Comparison of ENCODE assay signal across 9 cellular contexts in the genomic region with DNA sequence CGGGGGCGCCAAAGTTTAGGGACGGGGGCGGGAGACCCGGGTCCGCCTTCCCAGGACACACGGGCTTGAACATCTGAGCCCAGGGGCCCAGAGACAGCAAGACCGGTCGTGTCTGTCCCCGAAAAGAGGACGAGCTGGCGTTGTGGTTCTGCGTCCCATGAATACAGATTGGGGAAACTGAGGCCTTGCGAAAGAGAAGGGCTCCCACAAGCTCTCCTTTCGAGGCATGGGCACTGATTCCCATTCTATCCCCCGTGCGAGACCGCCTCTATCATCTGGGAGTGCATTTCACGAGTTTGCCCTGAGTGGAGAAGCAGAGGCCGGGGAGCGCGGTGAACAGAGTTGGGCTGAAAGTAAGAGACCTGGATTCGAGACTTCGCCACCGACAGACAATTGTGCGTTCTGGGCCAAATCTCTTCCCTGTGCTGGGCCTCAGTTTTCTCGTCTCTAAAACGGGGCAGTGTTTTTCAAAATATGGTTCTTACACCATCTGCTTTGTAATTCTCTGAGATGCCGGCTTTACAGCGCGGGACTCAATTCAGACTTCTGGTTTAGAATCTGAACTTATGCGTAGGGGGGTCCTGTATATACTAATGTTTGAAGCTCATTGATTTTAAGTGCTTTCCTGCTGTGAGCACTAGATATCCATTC. TPM values are rescaled to one million over a fixed set of nuclear protein-coding genes. Genes with fewer than 3 reads are reported as not detected.
DNase-seq lines count a peak whose midpoint lies in the region; ATAC-seq, FAIRE-seq and TF ChIP-seq lines count a peak whose summit lies in the region.
"Had no signal": no experiment of that assay in that cellular context is flagged by ENCODE, and none has a peak within 500 bp of the region (broad histone marks: within the 10 kb centered on the region; RNA-seq: fewer than 3 reads in every experiment).

No MANE protein-coding gene starts in this region.

- H3K79me2 ChIP-seq in GM12878 (ENCODE audit: control insufficient read depth, insufficient read depth, low read length) = peaks cover 10% of the 10 kb centered on the region

- TSS peak; percentile 77 for BruUV-seq in GM12878 (replicated peaks; lab: Mats Ljungman, UMichigan)

- peak overlapping the region; percentile 79 for H3K9ac ChIP-seq in GM12878 (ENCODE audit: control insufficient read depth, insufficient read depth, low read length)

- H3K4me3 ChIP-seq in A549 = peak overlapping the region; percentile 90
- H3K4me3 ChIP-seq in GM12878 = peak overlapping the region; percentile 89
- peak overlapping the region; percentile 65 for H3K4me3 ChIP-seq in kidney epithelial cell (ENCODE audit: low read depth, low read length)

- H3K4me3 Mint-ChIP-seq in stimulated activated effector memory CD8-positive, alpha-beta T cell treated with anti-CD3 and anti-CD28 coated beads, Interleukin-12 subunit alpha, Interleukin-12 subunit beta, amount 100 ng/mL, for 72 hours = peak overlapping the region; percentile 86

- H4K20me1 ChIP-seq in GM12878 (ENCODE audit: control insufficient read depth, insufficient read depth) = no peaks in the 10 kb centered on the region

- POLR2A ChIA-PET in A549 (lab: Yijun Ruan, JAX) (interaction anchor here (0.9 to 1.2 kb wide), 2 partner anchors 25 to 101 kb away, joined by 3 read pairs; no protein-coding TSS in a partner anchor), GM12878 (lab: Charles Lee) (interaction anchor here (0.6 to 1.6 kb wide), 4 partner anchors 52 to 191 kb away, joined by 3 to 5 read pairs (median 4); a partner anchor contains a TSS)

- H3K9me3 Mint-ChIP-seq in stimulated activated effector memory CD8-positive, alpha-beta T cell treated with anti-CD3 and anti-CD28 coated beads, Interleukin-12 subunit alpha, Interleukin-12 subunit beta, amount 100 ng/mL, for 72 hours = no peaks in the 10 kb centered on the region

- peaks cover 8% of the 10 kb centered on the region; the same call in 1 of the 3 replicates for H3K4me1 ChIP-seq in A549
- 0 out of 2 replicates have a peak, but pooled peaks cover 3% of the 10 kb centered on the region for H3K4me1 ChIP-seq in GM12878 (ENCODE audit: control insufficient read depth, insufficient read depth, low read length)

- H3K27ac Mint-ChIP-seq in stimulated activated effector memory CD8-positive, alpha-beta T cell treated with anti-CD3 and anti-CD28 coated beads, Interleukin-12 subunit alpha, Interleukin-12 subunit beta, amount 100 ng/mL, for 72 hours = peak overlapping the region; percentile 95

- no peaks in the 10 kb centered on the region; a peak in 1 of 4 replicates for H3K27me3 ChIP-seq in GM12878 (replicated peaks in 1 of 2; ENCODE audit: control insufficient read depth in 2 of 2, insufficient read depth in 2 of 2, low read length in 1 of 2)
- no peaks in the 10 kb centered on the region for H3K27me3 ChIP-seq in kidney epithelial cell (ENCODE audit: control insufficient read depth, insufficient read depth, low read length)

- in situ Hi-C loops in GM12878 (cut with MboI) = no loop called here

- SMC1A ChIA-PET in GM12878 (lab: Charles Lee; ENCODE audit: uncharacterized antibody, unreplicated experiment) = interaction anchor here (0.9 to 1.5 kb wide), 5 partner anchors 18 to 132 kb away, joined by 3 to 4 read pairs (median 3); a partner anchor contains a TSS

- TF ChIP-seq RAD21 in A549 (conservative IDR thresholded peaks at IDR 0.05 in 1 of 2, IDR thresholded peaks at IDR 0.05 in 1 of 2) (no peak), GM12878 (IDR thresholded peaks at IDR 0.05; ENCODE audit: insufficient read depth, low read depth, low read length) (no peak)

- H3K4me2 ChIP-seq in A549 = peak overlapping the region; percentile 78
- peak overlapping the region; percentile 96 for H3K4me2 ChIP-seq in GM12878 (ENCODE audit: control insufficient read depth, insufficient read depth)

- H2AFZ ChIP-seq in GM12878 (ENCODE audit: control insufficient read depth, low read depth, low read length) = peak overlapping the region; percentile 90

- RAD21 ChIA-PET in GM12878 (lab: Charles Lee; ENCODE audit: unreplicated experiment) = interaction anchor here (0.6 to 1.0 kb wide), 2 partner anchors 58 to 112 kb away, joined by 3 to 4 read pairs; no protein-coding TSS in a partner anchor

- 25% methylated on average over 28 of the region's 32 CpGs for WGBS in A549 (ENCODE audit: missing lambda C conversion rate)
- 13% methylated on average over 30 of the region's 32 CpGs for WGBS in GM12878 (ENCODE audit: insufficient coverage, insufficient replicate concordance, low lambda C conversion rate, missing lambda C conversion rate)

- TF ChIP-seq POLR2A in A549 (IDR thresholded peaks at IDR 0.05; ENCODE audit: low read length) (no peak), GM12878 (IDR thresholded peaks at IDR 0.05; ENCODE audit: low read depth, low read length) (no peak)

- CTCF ChIA-PET in A549 (lab: Yijun Ruan, JAX) (interaction anchor here (1.0 to 1.9 kb wide), 5 partner anchors 17 to 112 kb away, joined by 3 to 7 read pairs (median 4); a partner anchor contains a TSS), GM12878 (lab: Yijun Ruan, JAX) (interaction anchor here (0.9 to 3.7 kb wide), 9 partner anchors 10 to 241 kb away, joined by 3 to 15 read pairs (median 4); no protein-coding TSS in a partner anchor)

- DNase-seq in A549 (ENCODE audit: low read depth in 1 of 2, low spot score in 1 of 2) (no peak), M059J (ENCODE audit: low read depth) (peak; percentile 12), GM12878 (ENCODE audit: low read depth, low spot score) (no peak), kidney epithelial cell (ENCODE audit: low read depth) (no peak), activated gamma-delta T cell treated with Interleukin-2 at 50 U/mL for 16 hours (no peak), HuH-7 (ENCODE audit: low spot score) (no peak)
- no peak for DNase-seq in stimulated activated effector memory CD8-positive, alpha-beta T cell treated with anti-CD3 and anti-CD28 coated beads, Interleukin-12 subunit alpha, Interleukin-12 subunit beta, amount 100 ng/mL, for 72 hours (ENCODE audit: low spot score in 2 of 2)

- peak overlapping the region; percentile 86 to 96 for H3K27ac ChIP-seq in A549
- H3K27ac ChIP-seq in GM12878 (ENCODE audit: control insufficient read depth, insufficient read depth) = peak overlapping the region; percentile 13; the same call in 1 of the 2 replicates

- TF ChIP-seq EP300 in A549 (IDR thresholded peaks at IDR 0.05) (no peak), GM12878 (IDR thresholded peaks at IDR 0.05; ENCODE audit: borderline replicate concordance in 1 of 2, control insufficient read depth in 1 of 2, low read depth in 2 of 2, low read length in 2 of 2) (no peak)

- peaks cover 27% of the 10 kb centered on the region for H3K4me1 Mint-ChIP-seq in stimulated activated effector memory CD8-positive, alpha-beta T cell treated with anti-CD3 and anti-CD28 coated beads, Interleukin-12 subunit alpha, Interleukin-12 subunit beta, amount 100 ng/mL, for 72 hours

- no peaks in the 10 kb centered on the region; a peak in 1 of 4 replicates for H3K36me3 ChIP-seq in GM12878 (ENCODE audit: control insufficient read depth in 2 of 2, insufficient read depth in 2 of 2, low read length in 1 of 2)
- no peaks in the 10 kb centered on the region for H3K36me3 ChIP-seq in kidney epithelial cell (ENCODE audit: control insufficient read depth, insufficient read depth, low read length)

- peaks cover 44% of the 10 kb centered on the region for H3K36me3 Mint-ChIP-seq in stimulated activated effector memory CD8-positive, alpha-beta T cell treated with anti-CD3 and anti-CD28 coated beads, Interleukin-12 subunit alpha, Interleukin-12 subunit beta, amount 100 ng/mL, for 72 hours

- no peaks in the 10 kb centered on the region for H3K9me3 ChIP-seq in A549
- no peaks in the 10 kb centered on the region for H3K9me3 ChIP-seq in GM12878 (replicated peaks; ENCODE audit: control insufficient read depth, insufficient read depth, low read length)

- FAIRE-seq in A549 (lab: Jason Lieb, UNC) (no peak), GM12878 (lab: Jason Lieb, UNC) (no peak)
- FAIRE-seq: islet of Langerhans had no signal

- TF ChIP-seq CTCF in A549 (IDR thresholded peaks at IDR 0.05) (no peak), GM12878 (IDR thresholded peaks at IDR 0.05 in 2 of 3, conservative IDR thresholded peaks at IDR 0.05 in 1 of 3; ENCODE audit: control insufficient read depth in 2 of 3, extremely low read depth in 1 of 3, insufficient read depth in 1 of 3, low read depth in 3 of 3, low read length in 3 of 3) (no peak), kidney epithelial cell (IDR thresholded peaks at IDR 0.05; ENCODE audit: insufficient read depth, low read length, poor library complexity, severe bottlenecking) (no peak)

- peak; percentile 59 to 71; a peak in 3 of 6 replicates for ATAC-seq in A549
- peak; percentile 13 for ATAC-seq in GM19467 (IDR thresholded peaks at IDR 0.05; ENCODE audit: unreplicated experiment)
- peak; percentile 67 for ATAC-seq in GM12878
- ATAC-seq in stimulated activated effector memory CD8-positive, alpha-beta T cell treated with anti-CD3 and anti-CD28 coated beads, Interleukin-12 subunit alpha, Interleukin-12 subunit beta, amount 100 ng/mL, for 72 hours = peak; percentile 65

- intact Hi-C loops in GM12878 (cut with micrococcal nuclease; ENCODE audit: unreplicated experiment) = loop anchor here (5.0 kb wide), 1 partner anchor 72 kb away; no protein-coding TSS in a partner anchor

RNA-seq across cellular contexts. Expression of a gene that starts 0.5 kb away (rescaled TPM):
- polyA plus RNA-seq in A549 (2011; rRNA removed) (23.5 and 25.5 TPM in 2 replicates), A549 (2017; fragmentation: RNase III; extraction: RNeasy Plus Mini Kit Qiagen cat#74134 plus additional on column Dnase treatment) (12.9 to 14.6 TPM (median 14.0 TPM) in 3 replicates), GM12878 (2011; rRNA removed) (32.6 and 34.7 TPM in 2 replicates), GM12878 (2014; fragmentation: Illumina TruSeq; extraction: Trizol) (29.0 and 31.2 TPM in 2 replicates), GM12878 (2014; fragmentation: Nextera tagmentation; extraction: Ambion mirVana) (10 to 100 TPM in 1 of 2 experiments, 1 to 10 TPM in 1; 7.7 to 10.8 TPM), GM12878 (2014; rRNA removed) (20.2 and 23.1 TPM in 2 replicates), GM12878 (2016; fragmentation: Nextera tagmentation; extraction: Ambion mirVana) (10 to 100 TPM; 26.8 to 28.9 TPM)
- 9.7 and 13.0 TPM in 2 replicates for polyA plus RNA-seq in A549 (2012; cell fraction: cytosol; rRNA removed)
- 7.3 and 10.0 TPM in 2 replicates for polyA plus RNA-seq in A549 (2012; cell fraction: nucleus; rRNA removed)
- 17.3 and 18.0 TPM in 2 replicates for polyA minus RNA-seq in A549 (2011; rRNA and poly(A)+ RNA removed)
- total RNA-seq in M059J (2014; rRNA removed; shearing (Covaris generic)) = 19.8 and 21.8 TPM in 2 replicates
- total RNA-seq in GM12878 (2013; cell fraction: nucleolus; rRNA removed) = 12.8 and 13.4 TPM in 2 replicates
- total RNA-seq in GM12878 (2014; rRNA removed) (15.6 and 18.7 TPM in 2 replicates), GM12878 (2014; rRNA removed; fragmentation: Illumina TruSeq; extraction: Trizol) (18.6 and 19.1 TPM in 2 replicates), GM12878 (2021) (22.1 and 22.9 TPM in 2 replicates), kidney epithelial cell (49.6 and 53.2 TPM in 2 replicates)
- polyA plus RNA-seq in GM12878 (2011; ENCODE audit: low read depth) = 14.5 TPM
- polyA plus RNA-seq in GM12878 (2011; cell fraction: cytosol; rRNA removed) = 30.9 and 31.9 TPM in 2 replicates
- 17.2 and 19.3 TPM in 2 replicates for polyA plus RNA-seq in GM12878 (2011; cell fraction: nucleus; rRNA removed)
- polyA plus RNA-seq in GM12878 (2012) = 16.8 and 17.2 TPM in 2 replicates
- 17.8 and 22.2 TPM in 2 replicates for polyA minus RNA-seq in GM12878 (2011; rRNA and poly(A)+ RNA removed)
- polyA minus RNA-seq in GM12878 (2011; cell fraction: cytosol; rRNA and poly(A)+ RNA removed) = 7.8 and 8.5 TPM in 2 replicates
- 3.4 and 4.6 TPM in 2 replicates for polyA minus RNA-seq in GM12878 (2011; cell fraction: nucleus; rRNA and poly(A)+ RNA removed)

RNA-seq across cellular contexts. Expression of a gene that starts 20.1 kb away (rescaled TPM):
- polyA plus RNA-seq in A549 (2011; rRNA removed) (not detected in 2 replicates), A549 (2017; fragmentation: RNase III; extraction: RNeasy Plus Mini Kit Qiagen cat#74134 plus additional on column Dnase treatment) (not detected in 3 replicates), GM12878 (2011; rRNA removed) (0.04 TPM in 1 of 2 replicates, not detected in the other), GM12878 (2014; fragmentation: Illumina TruSeq; extraction: Trizol) (not detected in 2 replicates), GM12878 (2014; fragmentation: Nextera tagmentation; extraction: Ambion mirVana) (not detected), GM12878 (2014; rRNA removed) (not detected in 2 replicates), GM12878 (2016; fragmentation: Nextera tagmentation; extraction: Ambion mirVana) (not detected)
- not detected in 2 replicates for polyA plus RNA-seq in A549 (2012; cell fraction: cytosol; rRNA removed)
- 0.02 TPM in 1 of 2 replicates, not detected in the other for polyA plus RNA-seq in A549 (2012; cell fraction: nucleus; rRNA removed)
- not detected in 2 replicates for polyA minus RNA-seq in A549 (2011; rRNA and poly(A)+ RNA removed)
- total RNA-seq in M059J (2014; rRNA removed; shearing (Covaris generic)) = not detected in 2 replicates
- total RNA-seq in GM12878 (2013; cell fraction: nucleolus; rRNA removed) = not detected in 2 replicates
- total RNA-seq in GM12878 (2014; rRNA removed) (not detected in 2 replicates), GM12878 (2014; rRNA removed; fragmentation: Illumina TruSeq; extraction: Trizol) (not detected in 2 replicates), GM12878 (2021) (not detected in 2 replicates), kidney epithelial cell (0.46 and 0.48 TPM in 2 replicates)
- polyA plus RNA-seq in GM12878 (2011; ENCODE audit: low read depth) = not detected
- 0.01 and 0.05 TPM in 2 replicates for polyA plus RNA-seq in GM12878 (2011; cell fraction: cytosol; rRNA removed)
- polyA plus RNA-seq in GM12878 (2011; cell fraction: nucleus; rRNA removed) = 0.09 TPM in 1 of 2 replicates, not detected in the other
- polyA plus RNA-seq in GM12878 (2012) = not detected in 2 replicates
- not detected in 2 replicates for polyA minus RNA-seq in GM12878 (2011; rRNA and poly(A)+ RNA removed)
- not detected in 2 replicates for polyA minus RNA-seq in GM12878 (2011; cell fraction: cytosol; rRNA and poly(A)+ RNA removed)
- polyA minus RNA-seq in GM12878 (2011; cell fraction: nucleus; rRNA and poly(A)+ RNA removed) = not detected in 2 replicates

RNA-seq across cellular contexts. Expression of a gene that starts 37.7 kb away (rescaled TPM):
- polyA plus RNA-seq in A549 (2011; rRNA removed) (0.70 and 0.98 TPM in 2 replicates), A549 (2017; fragmentation: RNase III; extraction: RNeasy Plus Mini Kit Qiagen cat#74134 plus additional on column Dnase treatment) (1.3 to 1.8 TPM (median 1.5 TPM) in 3 replicates), GM12878 (2011; rRNA removed) (0.07 and 0.26 TPM in 2 replicates), GM12878 (2014; fragmentation: Illumina TruSeq; extraction: Trizol) (0.44 and 1.7 TPM in 2 replicates), GM12878 (2014; fragmentation: Nextera tagmentation; extraction: Ambion mirVana) (under 1 TPM in 1 of 2 experiments, not detected in 1; 0.18 TPM), GM12878 (2014; rRNA removed) (2.2 and 2.8 TPM in 2 replicates), GM12878 (2016; fragmentation: Nextera tagmentation; extraction: Ambion mirVana) (1 to 10 TPM; 1.1 to 1.5 TPM)
- polyA plus RNA-seq in A549 (2012; cell fraction: cytosol; rRNA removed) = 1.2 and 1.6 TPM in 2 replicates
- 7.6 and 9.2 TPM in 2 replicates for polyA plus RNA-seq in A549 (2012; cell fraction: nucleus; rRNA removed)
- polyA minus RNA-seq in A549 (2011; rRNA and poly(A)+ RNA removed) = 1.6 and 1.8 TPM in 2 replicates
- total RNA-seq in M059J (2014; rRNA removed; shearing (Covaris generic)) = 0.49 TPM in 1 of 2 replicates, not detected in the other
- total RNA-seq in GM12878 (2013; cell fraction: nucleolus; rRNA removed) = not detected in 2 replicates
- total RNA-seq in GM12878 (2014; rRNA removed) (1.7 TPM in 2 replicates), GM12878 (2014; rRNA removed; fragmentation: Illumina TruSeq; extraction: Trizol) (1.2 and 1.3 TPM in 2 replicates), GM12878 (2021) (1.9 and 2.6 TPM in 2 replicates), kidney epithelial cell (5.5 and 5.6 TPM in 2 replicates)
- not detected for polyA plus RNA-seq in GM12878 (2011; ENCODE audit: low read depth)
- polyA plus RNA-seq in GM12878 (2011; cell fraction: cytosol; rRNA removed) = 0.28 and 0.43 TPM in 2 replicates
- 0.23 and 0.42 TPM in 2 replicates for polyA plus RNA-seq in GM12878 (2011; cell fraction: nucleus; rRNA removed)
- polyA plus RNA-seq in GM12878 (2012) = 0.30 and 0.55 TPM in 2 replicates
- polyA minus RNA-seq in GM12878 (2011; rRNA and poly(A)+ RNA removed) = 0.15 and 0.26 TPM in 2 replicates
- polyA minus RNA-seq in GM12878 (2011; cell fraction: cytosol; rRNA and poly(A)+ RNA removed) = not detected in 2 replicates
- polyA minus RNA-seq in GM12878 (2011; cell fraction: nucleus; rRNA and poly(A)+ RNA removed) = not detected in 2 replicates

RNA-seq across cellular contexts. Expression of a gene that starts 51.6 kb away (rescaled TPM):
- polyA plus RNA-seq in A549 (2011; rRNA removed) = 3.1 and 4.9 TPM in 2 replicates
- 2.4 and 2.8 TPM in 2 replicates for polyA plus RNA-seq in A549 (2012; cell fraction: cytosol; rRNA removed)
- polyA plus RNA-seq in A549 (2012; cell fraction: nucleus; rRNA removed) = 12.4 and 15.5 TPM in 2 replicates
- 6.4 to 7.3 TPM (median 6.9 TPM) in 3 replicates for polyA plus RNA-seq in A549 (2017; fragmentation: RNase III; extraction: RNeasy Plus Mini Kit Qiagen cat#74134 plus additional on column Dnase treatment)
- polyA minus RNA-seq in A549 (2011; rRNA and poly(A)+ RNA removed) = 4.8 and 6.3 TPM in 2 replicates
- total RNA-seq in M059J (2014; rRNA removed; shearing (Covaris generic)) = 5.5 and 6.8 TPM in 2 replicates
- 97.5 and 99.4 TPM in 2 replicates for total RNA-seq in GM12878 (2013; cell fraction: nucleolus; rRNA removed)
- 32.3 and 34.9 TPM in 2 replicates for total RNA-seq in GM12878 (2014; rRNA removed)
- total RNA-seq in GM12878 (2014; rRNA removed; fragmentation: Illumina TruSeq; extraction: Trizol) = 21.1 and 23.7 TPM in 2 replicates
- 33.5 and 40.4 TPM in 2 replicates for total RNA-seq in GM12878 (2021)
- polyA plus RNA-seq in GM12878 (2011; ENCODE audit: low read depth) = 8.4 TPM
- polyA plus RNA-seq in GM12878 (2011; rRNA removed) = 8.1 and 12.1 TPM in 2 replicates
- 13.1 and 15.4 TPM in 2 replicates for polyA plus RNA-seq in GM12878 (2011; cell fraction: cytosol; rRNA removed)
- 26.8 and 55.4 TPM in 2 replicates for polyA plus RNA-seq in GM12878 (2011; cell fraction: nucleus; rRNA removed)
- polyA plus RNA-seq in GM12878 (2012) = 13.0 and 13.5 TPM in 2 replicates
- polyA plus RNA-seq in GM12878 (2014; fragmentation: Illumina TruSeq; extraction: Trizol) = 20.6 and 29.8 TPM in 2 replicates
- polyA plus RNA-seq in GM12878 (2014; fragmentation: Nextera tagmentation; extraction: Ambion mirVana) = 1 to 10 TPM; 2.9 to 5.0 TPM
- polyA plus RNA-seq in GM12878 (2014; rRNA removed) = 23.3 and 24.2 TPM in 2 replicates
- 10 to 100 TPM; 31.2 to 32.2 TPM for polyA plus RNA-seq in GM12878 (2016; fragmentation: Nextera tagmentation; extraction: Ambion mirVana)
- 17.8 and 24.2 TPM in 2 replicates for polyA minus RNA-seq in GM12878 (2011; rRNA and poly(A)+ RNA removed)
- 4.1 and 5.8 TPM in 2 replicates for polyA minus RNA-seq in GM12878 (2011; cell fraction: cytosol; rRNA and poly(A)+ RNA removed)
- polyA minus RNA-seq in GM12878 (2011; cell fraction: nucleus; rRNA and poly(A)+ RNA removed) = 17.0 and 28.4 TPM in 2 replicates
- total RNA-seq in kidney epithelial cell = 37.2 and 41.4 TPM in 2 replicates

RNA-seq across cellular contexts. Expression of a gene that starts 53.1 kb away (rescaled TPM):
- polyA plus RNA-seq in A549 (2011; rRNA removed) = 14.2 and 15.3 TPM in 2 replicates
- 62.7 and 76.5 TPM in 2 replicates for polyA plus RNA-seq in A549 (2012; cell fraction: cytosol; rRNA removed)
- polyA plus RNA-seq in A549 (2012; cell fraction: nucleus; rRNA removed) = 82.5 and 94.7 TPM in 2 replicates
- 46.4 to 50.2 TPM (median 46.5 TPM) in 3 replicates for polyA plus RNA-seq in A549 (2017; fragmentation: RNase III; extraction: RNeasy Plus Mini Kit Qiagen cat#74134 plus additional on column Dnase treatment)
- 12.4 and 18.3 TPM in 2 replicates for polyA minus RNA-seq in A549 (2011; rRNA and poly(A)+ RNA removed)
- total RNA-seq in M059J (2014; rRNA removed; shearing (Covaris generic)) = 6.0 and 8.8 TPM in 2 replicates
- 1.2 TPM in 2 replicates for total RNA-seq in GM12878 (2013; cell fraction: nucleolus; rRNA removed)
- total RNA-seq in GM12878 (2014; rRNA removed) = 2.3 and 3.3 TPM in 2 replicates
- total RNA-seq in GM12878 (2014; rRNA removed; fragmentation: Illumina TruSeq; extraction: Trizol) = 1.3 and 1.7 TPM in 2 replicates
- 2.2 and 2.8 TPM in 2 replicates for total RNA-seq in GM12878 (2021)
- polyA plus RNA-seq in GM12878 (2011; ENCODE audit: low read depth) = 3.1 TPM
- polyA plus RNA-seq in GM12878 (2011; rRNA removed) = 0.78 and 1.2 TPM in 2 replicates
- 4.0 and 4.2 TPM in 2 replicates for polyA plus RNA-seq in GM12878 (2011; cell fraction: cytosol; rRNA removed)
- 2.2 and 3.1 TPM in 2 replicates for polyA plus RNA-seq in GM12878 (2011; cell fraction: nucleus; rRNA removed)
- polyA plus RNA-seq in GM12878 (2012) = 7.1 and 7.2 TPM in 2 replicates
- polyA plus RNA-seq in GM12878 (2014; fragmentation: Illumina TruSeq; extraction: Trizol) = 0.24 and 0.93 TPM in 2 replicates
- 1 to 10 TPM in 1 of 2 experiments, under 1 TPM in 1; 0.80 to 1.3 TPM for polyA plus RNA-seq in GM12878 (2014; fragmentation: Nextera tagmentation; extraction: Ambion mirVana)
- 5.6 and 8.3 TPM in 2 replicates for polyA plus RNA-seq in GM12878 (2014; rRNA removed)
- 1 to 10 TPM; 3.8 to 5.2 TPM for polyA plus RNA-seq in GM12878 (2016; fragmentation: Nextera tagmentation; extraction: Ambion mirVana)
- polyA minus RNA-seq in GM12878 (2011; rRNA and poly(A)+ RNA removed) = 0.88 TPM in 1 of 2 replicates, not detected in the other
- polyA minus RNA-seq in GM12878 (2011; cell fraction: cytosol; rRNA and poly(A)+ RNA removed) = 1.3 TPM in 1 of 2 replicates, not detected in the other
- 1.3 and 2.3 TPM in 2 replicates for polyA minus RNA-seq in GM12878 (2011; cell fraction: nucleus; rRNA and poly(A)+ RNA removed)
- total RNA-seq in kidney epithelial cell = 55.2 and 60.4 TPM in 2 replicates

Comparison
In these comparisons a context has a peak if more than half of its experiments do, and no peak if none do; other contexts are left out.
1. ATAC-seq: peak in every context shown above with its lines; median percentile 67 in GM12878; 65 in A549; 65 in stimulated activated effector memory CD8-positive, alpha-beta T cell treated with anti-CD3 and anti-CD28 coated beads, Interleukin-12 subunit alpha, Interleukin-12 subunit beta, amount 100 ng/mL, for 72 hours; 13 in GM19467.